Comparison of ENCODE assay signal across 7 cellular contexts in genomic region chr1:180953291-180953747, GRCh38. TPM values are rescaled to one million over a fixed set of nuclear protein-coding genes. Genes with fewer than 3 reads are reported as not detected.
DNase-seq lines count a peak whose midpoint lies in the region; ATAC-seq, FAIRE-seq and TF ChIP-seq lines count a peak whose summit lies in the region.

No MANE protein-coding gene starts in this region.

- peaks cover 10% of the 10 kb centered on the region for H3K4me1 ChIP-seq in OCI-LY1 (ENCODE audit: insufficient read depth, low read length, severe bottlenecking)
- H3K4me1 ChIP-seq in esophagus (ENCODE audit: control insufficient read depth in 2 of 2, insufficient read depth in 2 of 2, low read length in 1 of 2), result peaks cover 4 to 19% of the 10 kb centered on the region in 2 donors
- H3K4me1 ChIP-seq in skeletal muscle tissue (ENCODE audit: control insufficient read depth in 3 of 3, insufficient read depth in 3 of 3, low read length in 3 of 3), result peaks cover 27 to 59% (median 38%) of the 10 kb centered on the region in 3 donors

- no peak for TF ChIP-seq CTCF in OCI-LY1 (IDR thresholded peaks at IDR 0.05; ENCODE audit: low read length)

- no peaks in the 10 kb centered on the region for H4K20me1 ChIP-seq in OCI-LY1 (ENCODE audit: insufficient read depth, low read length)

- H3K9me3 ChIP-seq in OCI-LY1 (ENCODE audit: low read length) (no peaks in the 10 kb centered on the region), esophagus (ENCODE audit: control insufficient read depth in 2 of 2, insufficient read depth in 1 of 2, low read depth in 1 of 2, low read length in 1 of 2) (no peaks in the 10 kb centered on the region), skeletal muscle tissue (ENCODE audit: control insufficient read depth in 3 of 3, low read length in 3 of 3) (no peaks in the 10 kb centered on the region)

- H3K79me2 ChIP-seq in OCI-LY1 (ENCODE audit: insufficient read depth, low read length), result no peaks in the 10 kb centered on the region

- ATAC-seq in HG02588 (IDR thresholded peaks at IDR 0.05; ENCODE audit: unreplicated experiment), result peak; percentile 31

- peak overlapping the region; percentile 60 for H3K4me3 ChIP-seq in OCI-LY1 (ENCODE audit: low read depth, low read length, poor library complexity, severe bottlenecking)
- peak overlapping the region; percentile 54 to 62 for H3K4me3 ChIP-seq in esophagus (ENCODE audit: low read depth in 1 of 2, low read length in 2 of 2)
- peak overlapping the region; percentile 31 to 67 (median 63) for H3K4me3 ChIP-seq in skeletal muscle tissue (ENCODE audit: low read length in 3 of 3)

- H3K27me3 ChIP-seq in OCI-LY1 (ENCODE audit: insufficient read depth, low read length) (no peaks in the 10 kb centered on the region), esophagus (ENCODE audit: control insufficient read depth in 1 of 2, insufficient read depth in 2 of 2, low read length in 2 of 2) (no peaks in the 10 kb centered on the region), skeletal muscle tissue (ENCODE audit: control insufficient read depth in 3 of 3, insufficient read depth in 3 of 3, low read length in 3 of 3) (no peaks in the 10 kb centered on the region)

- H3K4me2 ChIP-seq in OCI-LY1 (ENCODE audit: low read length), result peak overlapping the region; percentile 70

- no peak for TF ChIP-seq POLR2A in GM12891 (IDR thresholded peaks at IDR 0.05; ENCODE audit: low read depth, low read length)

- H2AFZ ChIP-seq in OCI-LY1 (ENCODE audit: low read length), result no peak overlapping the region

- peak; percentile 79 for FAIRE-seq in GM12891 (lab: Jason Lieb, UNC)

- H3K36me3 ChIP-seq in OCI-LY1 (ENCODE audit: insufficient read depth, low read length) (no peaks in the 10 kb centered on the region), esophagus (ENCODE audit: control insufficient read depth in 2 of 2, insufficient read depth in 2 of 2, low read length in 1 of 2) (peaks cover 0 to 13% of the 10 kb centered on the region in 2 donors), skeletal muscle tissue (ENCODE audit: control insufficient read depth in 3 of 3, insufficient read depth in 3 of 3, low read length in 3 of 3) (peaks cover 0 to 10% (median 6%) of the 10 kb centered on the region in 3 donors)

- H3K9ac ChIP-seq in OCI-LY1 (ENCODE audit: low read length), result peak overlapping the region; percentile 52
- peak overlapping the region in 2 of 3 donors; percentile 69 to 73 for H3K9ac ChIP-seq in skeletal muscle tissue (ENCODE audit: low read depth in 1 of 3, low read length in 3 of 3)

- no peak overlapping the region for H3K27ac ChIP-seq in OCI-LY1 (ENCODE audit: low read depth, low read length, poor library complexity, severe bottlenecking)
- peak overlapping the region; percentile 64 to 65 for H3K27ac ChIP-seq in esophagus (ENCODE audit: low read depth in 2 of 2, low read length in 1 of 2)
- H3K27ac ChIP-seq in skeletal muscle tissue (ENCODE audit: low read depth, low read length), result no peak overlapping the region

- no peaks in the 10 kb centered on the region for H3K9me2 ChIP-seq in OCI-LY1 (ENCODE audit: low read depth, low read length)

- DNase-seq in GM12891 (ENCODE audit: insufficient read length, low spot score), result no peak
- DNase-seq in NCI-H187 (lab: John Stamatoyannopoulos, UW), result no peak
- no peak for DNase-seq in OCI-M2 (lab: John Stamatoyannopoulos, UW; ENCODE audit: unreplicated experiment)

- WGBS in esophagus, 2 donors, result 26 to 36% methylated on average over 15 to 16 of the region's 16 CpGs

- H3F3A ChIP-seq in OCI-LY1 (ENCODE audit: insufficient read depth, low read length), result no peaks in the 10 kb centered on the region

TF ChIP-seq in GM12891, 5 proteins besides CTCF, POLR2A, EP300 and RAD21:
- no peak for TF ChIP-seq SPI1 (IDR thresholded peaks at IDR 0.05; ENCODE audit: low read depth, low read length)

RNA-seq across cellular contexts. Expression of gene KIAA1614, which starts 40.6 kb away (rescaled TPM):
- 0.35 TPM for polyA plus RNA-seq in GM12891 (2012; ENCODE audit: low read depth, missing spikeins)
- polyA plus RNA-seq in esophagus, result 1 to 10 TPM; 1.0 to 1.5 TPM
- 13.6 TPM for total RNA-seq in skeletal muscle tissue

Comparison
In these comparisons a context has a peak if more than half of its experiments do, and no peak if none do; other contexts are left out.
1. H3K27ac ChIP-seq: peak in esophagus (2 of 2); none in OCI-LY1 (single experiment) and skeletal muscle tissue (single experiment).
2. Peak in every context shown above with its lines, with median percentiles within 50 percentile points of each other: H3K4me3 ChIP-seq.